Comparison of ENCODE assay signal across 22 cellular contexts in the genomic region with DNA sequence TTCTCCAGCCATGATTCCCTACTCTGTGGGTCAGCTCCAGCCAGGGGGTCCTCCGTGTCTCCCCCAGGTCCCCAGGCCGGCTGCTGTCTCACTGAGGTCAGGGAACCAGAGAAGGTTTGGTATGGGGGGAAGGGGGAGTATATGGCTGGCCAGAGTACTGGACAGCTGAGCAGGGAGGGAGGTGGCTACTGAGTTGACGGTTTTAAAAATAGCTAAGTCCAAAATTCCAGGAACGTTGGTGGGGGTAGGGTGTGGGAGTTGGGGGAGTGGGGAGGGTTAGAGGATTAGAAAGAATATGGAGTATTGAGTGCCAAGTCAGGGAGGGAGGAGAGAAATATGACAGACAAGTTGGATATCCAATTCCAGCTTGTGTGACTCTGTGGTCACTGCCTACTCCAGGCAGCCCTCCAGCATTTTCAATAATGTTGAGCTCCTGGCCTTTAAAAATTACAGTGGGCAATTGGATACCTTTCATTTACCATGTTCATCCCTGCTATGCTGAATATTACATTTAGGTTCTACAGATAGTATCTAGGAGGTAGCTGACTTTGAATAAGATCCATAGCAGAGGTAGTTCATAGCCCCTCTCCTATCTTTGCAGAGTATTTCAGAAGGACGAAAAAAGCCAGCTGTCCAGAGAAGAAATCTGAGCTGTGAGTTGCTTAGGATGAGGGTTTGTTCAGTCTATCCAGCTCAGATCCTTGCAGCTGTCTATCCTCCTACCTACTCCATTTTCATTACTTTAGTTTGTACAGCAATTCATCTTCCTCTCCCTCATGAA. TPM values are rescaled to one million over a fixed set of nuclear protein-coding genes. Genes with fewer than 3 reads are reported as not detected.
DNase-seq lines count a peak whose midpoint lies in the region; ATAC-seq and TF ChIP-seq lines count a peak whose summit lies in the region.
"Had no signal": no experiment of that assay in that cellular context is flagged by ENCODE, and none has a peak within 500 bp of the region (broad histone marks: within the 10 kb centered on the region; RNA-seq: fewer than 3 reads in every experiment).

A gene with protein sequence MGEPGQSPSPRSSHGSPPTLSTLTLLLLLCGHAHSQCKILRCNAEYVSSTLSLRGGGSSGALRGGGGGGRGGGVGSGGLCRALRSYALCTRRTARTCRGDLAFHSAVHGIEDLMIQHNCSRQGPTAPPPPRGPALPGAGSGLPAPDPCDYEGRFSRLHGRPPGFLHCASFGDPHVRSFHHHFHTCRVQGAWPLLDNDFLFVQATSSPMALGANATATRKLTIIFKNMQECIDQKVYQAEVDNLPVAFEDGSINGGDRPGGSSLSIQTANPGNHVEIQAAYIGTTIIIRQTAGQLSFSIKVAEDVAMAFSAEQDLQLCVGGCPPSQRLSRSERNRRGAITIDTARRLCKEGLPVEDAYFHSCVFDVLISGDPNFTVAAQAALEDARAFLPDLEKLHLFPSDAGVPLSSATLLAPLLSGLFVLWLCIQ (minus strand): TSS at position 114 of the 781 bp plus-strand sequence. CDS start 1,504 bp downstream, outside the sequence.

- peaks cover 0 to 4% (median 0%) of the 10 kb centered on the region in 3 donors for H3K36me3 Mint-ChIP-seq in CD8-positive, alpha-beta memory T cell
- no peaks in the 10 kb centered on the region for H3K36me3 Mint-ChIP-seq in activated CD4-positive, alpha-beta T cell treated with anti-CD3 and anti-CD28 coated beads for 36 hours (ENCODE audit: low read depth)

- H3K27me3 ChIP-seq in CD8-positive, alpha-beta memory T cell (ENCODE audit: insufficient read depth, low read length, poor library complexity, severe bottlenecking), result peaks cover 31% of the 10 kb centered on the region
- H3K27me3 ChIP-seq in vagina, result no peaks in the 10 kb centered on the region

- peaks cover 8% of the 10 kb centered on the region for H3K4me1 ChIP-seq in CD8-positive, alpha-beta memory T cell (ENCODE audit: insufficient read depth, low read length)
- H3K4me1 ChIP-seq in vagina, result peaks cover 10% of the 10 kb centered on the region

- no peak within 1 kb of the TSS for H3K4me3 Mint-ChIP-seq in CD8-positive, alpha-beta memory T cell
- no peak within 1 kb of the TSS for H3K4me3 Mint-ChIP-seq in activated CD4-positive, alpha-beta T cell treated with anti-CD3 and anti-CD28 coated beads for 36 hours

- POLR2A ChIA-PET in CD8-positive, alpha-beta memory T cell (lab: Charles Lee), result no interaction called here
- POLR2A ChIA-PET in activated CD4-positive, alpha-beta T cell treated with anti-CD3 and anti-CD28 coated beads for 36 hours (lab: Charles Lee), result interaction anchor here (0.5 to 1.3 kb wide), 4 partner anchors 14 to 246 kb away, joined by 3 to 8 read pairs (median 4); no protein-coding TSS in a partner anchor

- H3K27ac Mint-ChIP-seq in CD8-positive, alpha-beta memory T cell, result peak within 1 kb of the TSS in 1 of 8 donors; percentile 8
- no peak within 1 kb of the TSS for H3K27ac Mint-ChIP-seq in activated CD4-positive, alpha-beta T cell treated with anti-CD3 and anti-CD28 coated beads for 36 hours
- H3K27ac Mint-ChIP-seq: IgD-negative memory B cell had no signal

- H3K4me3 ChIP-seq in CD8-positive, alpha-beta memory T cell (ENCODE audit: low read length), result no peak within 1 kb of the TSS
- H3K4me3 ChIP-seq in vagina, result no peak within 1 kb of the TSS
- H3K4me3 ChIP-seq: GM12878 had no signal

- no peak for TF ChIP-seq POLR2A in vagina (IDR thresholded peaks at IDR 0.05)

- H3K4me1 Mint-ChIP-seq in CD8-positive, alpha-beta memory T cell, result peaks cover 8 to 14% (median 9%) of the 10 kb centered on the region in 3 donors
- H3K4me1 Mint-ChIP-seq in activated CD4-positive, alpha-beta T cell treated with anti-CD3 and anti-CD28 coated beads for 36 hours, result peaks cover 8% of the 10 kb centered on the region

- ATAC-seq in Right ventricle myocardium inferior, result peak; percentile 83
- peak; percentile 21 for ATAC-seq in sciatic nerve
- ATAC-seq in activated CD4-positive, alpha-beta T cell treated with anti-CD3 and anti-CD28 coated beads for 36 hours, result no peak
- ATAC-seq: GM12878 had no signal

- no peaks in the 10 kb centered on the region for H3K9me3 Mint-ChIP-seq in CD8-positive, alpha-beta memory T cell
- no peaks in the 10 kb centered on the region for H3K9me3 Mint-ChIP-seq in activated CD4-positive, alpha-beta T cell treated with anti-CD3 and anti-CD28 coated beads for 36 hours (ENCODE audit: low read depth)
- H3K9me3 Mint-ChIP-seq: IgD-negative memory B cell had no signal

- no peak for TF ChIP-seq CTCF in vagina (IDR thresholded peaks at IDR 0.05)

- CTCF ChIA-PET in CD8-positive, alpha-beta memory T cell (lab: Charles Lee), result interaction anchor here (0.7 to 1.7 kb wide), 7 partner anchors 11 to 176 kb away, joined by 3 to 5 read pairs (median 3); a partner anchor contains a TSS
- CTCF ChIA-PET in activated CD4-positive, alpha-beta T cell treated with anti-CD3 and anti-CD28 coated beads for 36 hours (lab: Charles Lee), result interaction anchor here (0.7 to 1.4 kb wide), 5 partner anchors 11 to 136 kb away, joined by 3 to 6 read pairs (median 4); a partner anchor contains a TSS

- no peaks in the 10 kb centered on the region for H3K9me3 ChIP-seq in CD8-positive, alpha-beta memory T cell (ENCODE audit: low read length)
- H3K9me3 ChIP-seq in vagina, result no peaks in the 10 kb centered on the region
- H3K9me3 ChIP-seq: Caco-2 had no signal

- no peaks in the 10 kb centered on the region for H3K36me3 ChIP-seq in CD8-positive, alpha-beta memory T cell (ENCODE audit: insufficient read depth, low read length)
- H3K36me3 ChIP-seq in vagina, result no peaks in the 10 kb centered on the region

- H3K27me3 Mint-ChIP-seq in CD8-positive, alpha-beta memory T cell, result peaks cover 23 to 85% of the 10 kb centered on the region in 2 donors
- H3K27me3 Mint-ChIP-seq in activated CD4-positive, alpha-beta T cell treated with anti-CD3 and anti-CD28 coated beads for 36 hours, result peaks cover 37% of the 10 kb centered on the region

- no peak for DNase-seq in CD8-positive, alpha-beta memory T cell
- DNase-seq in Right ventricle myocardium inferior (ENCODE audit: missing footprints), result no peak
- DNase-seq in left kidney (ENCODE audit: low read depth, low spot score), result peak; percentile 64
- DNase-seq in sciatic nerve (ENCODE audit: low spot score), result peak; percentile 41
- DNase-seq in NCI-H2171 (lab: John Stamatoyannopoulos, UW), result no peak
- no peak for DNase-seq in activated CD4-positive, alpha-beta T cell treated with anti-CD3 and anti-CD28 coated beads for 36 hours
- no peak for DNase-seq in NCI-H1694 treated with DMSO at 0.1 percent for 48 hours (lab: John Stamatoyannopoulos, UW)
- no peak for DNase-seq in vagina (ENCODE audit: extremely low spot score in 2 of 2)
- DNase-seq: C1 segment of cervical spinal cord; Caco-2; DMS53; HCEC 1CT; MV-4-11; NCI-H1436; NCI-H2081 treated with DMSO at 0.1 percent for 48 hours; NCI-H226; NCI-H526 treated with DMSO at 0.1 percent for 48 hours; NK-92 treated with Interleukin-12 subunit alpha and Interleukin-12 subunit beta, amount 100 ng/mL, for 24 hours had no signal

- H3K27ac ChIP-seq in CD8-positive, alpha-beta memory T cell (ENCODE audit: low read depth, low read length), result peak within 1 kb of the TSS; percentile 50
- H3K27ac ChIP-seq in vagina, result no peak within 1 kb of the TSS
- H3K27ac ChIP-seq: RWPE1 had no signal

- intact Hi-C loops in Right ventricle myocardium inferior (cut with DNase I), result no loop called here
- intact Hi-C loops in sciatic nerve (cut with DNase I), result no loop called here
- intact Hi-C loops in activated CD4-positive, alpha-beta T cell treated with anti-CD3 and anti-CD28 coated beads for 36 hours (cut with DNase I, micrococcal nuclease), result no loop called here
- intact Hi-C loops in vagina (cut with DNase I), result loop anchor here (5.0 kb wide), 1 partner anchor 185 kb away; no protein-coding TSS in a partner anchor

RNA-seq across cellular contexts. Expression of the gene that starts here (rescaled TPM):
- not detected for total RNA-seq in CD8-positive, alpha-beta memory T cell
- not detected for polyA plus RNA-seq in CD8-positive, alpha-beta memory T cell
- 71.0 TPM for total RNA-seq in Right ventricle myocardium inferior
- not detected for total RNA-seq in sciatic nerve
- not detected for total RNA-seq in activated CD4-positive, alpha-beta T cell treated with anti-CD3 and anti-CD28 coated beads for 36 hours
- total RNA-seq in vagina, result not detected
- total RNA-seq: Caco-2, GM12878, HT-29 had no signal
- polyA plus RNA-seq: GM12878, IgD-negative memory B cell had no signal

Comparison
In these comparisons a context has a peak if more than half of its experiments do, and no peak if none do; other contexts are left out.
1. RNA of the gene that starts here (total RNA-seq): 71.0 TPM in Right ventricle myocardium inferior (single experiment); not detected in sciatic nerve (single experiment), not detected in CD8-positive, alpha-beta memory T cell, not detected in activated CD4-positive, alpha-beta T cell treated with anti-CD3 and anti-CD28 coated beads for 36 hours and not detected in vagina (single experiment); every median in the first group is over 10 times any median in the second.
2. Peak in DNase-seq and ATAC-seq in sciatic nerve; RNA of the gene not detected or under 1 TPM.